Comparison of ENCODE assay signal across 13 cellular contexts in the genomic region with DNA sequence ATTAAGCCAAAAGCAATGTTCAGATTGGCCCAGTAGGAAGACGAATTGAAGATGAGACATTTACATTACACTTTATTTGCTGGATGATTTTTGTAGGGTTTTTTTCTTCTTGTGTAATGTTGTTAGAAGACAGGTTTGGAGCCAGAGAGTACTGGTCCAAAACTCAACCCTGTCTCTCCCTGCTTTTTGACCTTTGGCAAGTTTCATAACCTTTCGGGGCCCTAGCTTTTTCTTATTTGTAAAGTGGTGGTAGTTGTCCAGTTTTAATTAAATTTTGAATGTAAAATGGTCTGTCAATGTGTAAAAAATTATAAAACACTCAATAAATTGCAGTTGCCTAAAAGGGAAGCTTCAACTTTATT. TPM values are rescaled to one million over a fixed set of nuclear protein-coding genes. Genes with fewer than 3 reads are reported as not detected.
DNase-seq lines count a peak whose midpoint lies in the region; TF ChIP-seq lines count a peak whose summit lies in the region.
"Had no signal": no experiment of that assay in that cellular context is flagged by ENCODE, and none has a peak within 500 bp of the region (broad histone marks: within the 10 kb centered on the region; RNA-seq: fewer than 3 reads in every experiment).

No MANE protein-coding gene starts in this region.

- DNase-seq in ascending aorta (ENCODE audit: low spot score in 2 of 2) (no peak), left ventricle myocardium inferior (no peak), osteoblast (ENCODE audit: insufficient read length, low spot score, missing footprints) (no peak), transverse colon (no peak), Ammon's horn (ENCODE audit: low spot score) (no peak), A673 (ENCODE audit: low spot score) (no peak)
- DNase-seq in effector CD4-positive, alpha-beta T cell: no peak
- no peak for DNase-seq in activated CD4-positive, CD25-positive, alpha-beta regulatory T cell (lab: John Stamatoyannopoulos, UW)
- DNase-seq: activated naive CD4-positive, alpha-beta T cell treated with anti-CD3 and anti-CD28 coated beads for 36 hours; NCI-H1105 treated with DMSO at 0.1 percent for 48 hours; NCI-H2227 treated with DMSO at 0.1 percent for 48 hours; pancreas had no signal

- H3K4me2 ChIP-seq in osteoblast (ENCODE audit: insufficient read depth, low read length): peak overlapping the region; percentile 28

- CTCF ChIA-PET in A673 (lab: Charles Lee): no interaction called here

- H3K4me3 ChIP-seq in ascending aorta (no peak overlapping the region), left ventricle myocardium inferior (no peak overlapping the region), osteoblast (ENCODE audit: insufficient read depth, low read length) (no peak overlapping the region), transverse colon (no peak overlapping the region), A673 (ENCODE audit: low read depth, low read length, poor library complexity, severe bottlenecking) (no peak overlapping the region)
- H3K4me3 ChIP-seq: pancreas had no signal

- WGBS in transverse colon (ENCODE audit: low coverage in 1 of 2), 2 donors: 22 to 26% methylated on average over 2 of the region's 2 CpGs

- intact Hi-C loops in ascending aorta (cut with DNase I) (loop anchor here (2.0 kb wide), 1 partner anchor 30 kb away; a partner anchor contains a TSS), left ventricle myocardium inferior (cut with micrococcal nuclease) (no loop called here), transverse colon (cut with DNase I; ENCODE audit: low total_unique reads) (no loop called here), A673 (cut with micrococcal nuclease; ENCODE audit: unreplicated experiment) (no loop called here)

- H2AFZ ChIP-seq in osteoblast (ENCODE audit: low read length): no peak overlapping the region

- H3K4me1 ChIP-seq in ascending aorta: peaks cover 5 to 29% of the 10 kb centered on the region in 2 donors
- H3K4me1 ChIP-seq in left ventricle myocardium inferior: peaks cover 69% of the 10 kb centered on the region
- H3K4me1 ChIP-seq in osteoblast (ENCODE audit: insufficient read depth, low read length): peaks cover 10% of the 10 kb centered on the region
- peaks cover 48 to 78% (median 54%) of the 10 kb centered on the region in 4 donors for H3K4me1 ChIP-seq in transverse colon
- peaks cover 43% of the 10 kb centered on the region for H3K4me1 ChIP-seq in A673 (ENCODE audit: insufficient read depth, low read length, poor library complexity, severe bottlenecking)

- in situ Hi-C loops in transverse colon (cut with MboI; ENCODE audit: low pct_ligation_motif_present in 1 of 4, low pct_unique_long_range_greater_than_20kb in 1 of 4, low sequenced_read_pairs in 3 of 4): no loop called here

- H3K36me3 ChIP-seq in ascending aorta (no peaks in the 10 kb centered on the region), left ventricle myocardium inferior (no peaks in the 10 kb centered on the region), osteoblast (ENCODE audit: insufficient read depth, low read length) (no peaks in the 10 kb centered on the region), transverse colon (no peaks in the 10 kb centered on the region), A673 (ENCODE audit: insufficient read depth, low read length, poor library complexity, severe bottlenecking) (no peaks in the 10 kb centered on the region)
- H3K36me3 ChIP-seq: pancreas had no signal

- peaks cover 16% of the 10 kb centered on the region for H4K20me1 ChIP-seq in osteoblast (ENCODE audit: insufficient read depth, low read length)

- H3K79me2 ChIP-seq in osteoblast (ENCODE audit: insufficient read depth, low read length): peaks cover 81% of the 10 kb centered on the region

- peak overlapping the region; percentile 79 to 89 for H3K27ac ChIP-seq in ascending aorta
- peak overlapping the region; percentile 77 for H3K27ac ChIP-seq in left ventricle myocardium inferior (replicated peaks)
- no peak overlapping the region for H3K27ac ChIP-seq in osteoblast (ENCODE audit: low read depth, low read length)
- H3K27ac ChIP-seq in transverse colon: peak overlapping the region; percentile 82 to 91 (median 84)
- no peak overlapping the region for H3K27ac ChIP-seq in A673 (ENCODE audit: low read depth, low read length, poor library complexity, severe bottlenecking)
- H3K27ac ChIP-seq: VCaP had no signal

- H3K27me3 ChIP-seq in ascending aorta: no peaks in the 10 kb centered on the region
- no peaks in the 10 kb centered on the region for H3K27me3 ChIP-seq in left ventricle myocardium inferior (ENCODE audit: low read depth)
- H3K27me3 ChIP-seq in osteoblast (ENCODE audit: insufficient read depth, low read length): no peaks in the 10 kb centered on the region
- no peaks in the 10 kb centered on the region for H3K27me3 ChIP-seq in transverse colon
- no peaks in the 10 kb centered on the region for H3K27me3 ChIP-seq in A673 (replicated peaks; ENCODE audit: insufficient read depth, low read depth, low read length, poor library complexity)
- H3K27me3 ChIP-seq: pancreas had no signal

- BruUV-seq in A673 (replicated peaks; lab: Mats Ljungman, UMichigan): no TSS peak

- no peak for TF ChIP-seq POLR2A in transverse colon (IDR thresholded peaks at IDR 0.05)

- TF ChIP-seq EP300 in transverse colon (IDR thresholded peaks at IDR 0.05; ENCODE audit: low read depth): no peak

- TF ChIP-seq CTCF in ascending aorta (IDR thresholded peaks at IDR 0.05) (no peak), left ventricle myocardium inferior (IDR thresholded peaks at IDR 0.05; ENCODE audit: borderline replicate concordance) (no peak), osteoblast (IDR thresholded peaks at IDR 0.05; ENCODE audit: extremely low read depth, low read depth, low read length) (no peak), transverse colon (IDR thresholded peaks at IDR 0.05) (no peak), A673 (conservative IDR thresholded peaks at IDR 0.05; ENCODE audit: low read depth, low read length) (no peak)

- no peaks in the 10 kb centered on the region for H3K9me3 ChIP-seq in ascending aorta
- H3K9me3 ChIP-seq in left ventricle myocardium inferior (replicated peaks): no peaks in the 10 kb centered on the region
- H3K9me3 ChIP-seq in osteoblast (ENCODE audit: low read depth, low read length): no peaks in the 10 kb centered on the region
- H3K9me3 ChIP-seq in transverse colon: no peaks in the 10 kb centered on the region
- H3K9me3 ChIP-seq in A673 (ENCODE audit: low read depth, low read length, poor library complexity, severe bottlenecking): no peaks in the 10 kb centered on the region
- H3K9me3 ChIP-seq: pancreas had no signal

- POLR2A ChIA-PET in A673 (lab: Charles Lee; ENCODE audit: low non-redundant PET): interaction anchor here (0.7 kb wide), 1 partner anchor 102 kb away, joined by 3 read pairs; no protein-coding TSS in a partner anchor

RNA-seq across cellular contexts. Expression of a gene that starts 29.5 kb away (rescaled TPM):
- total RNA-seq in ascending aorta (22.9 TPM), left ventricle myocardium inferior (17.8 TPM), osteoblast (30.4 and 38.3 TPM in 2 replicates), transverse colon (100 to 1,000 TPM; 115 to 188 (median 165) TPM), A673 (2021) (69.8 and 80.7 TPM in 2 replicates)

Comparison
In these comparisons a context has a peak if more than half of its experiments do, and no peak if none do; other contexts are left out.
1. H3K27ac ChIP-seq: peak in ascending aorta (2 of 2), left ventricle myocardium inferior (single experiment) and transverse colon (4 of 4); none in osteoblast (single experiment) and A673 (single experiment).